Comparison of ENCODE assay signal across 11 cellular contexts in the genomic region with DNA sequence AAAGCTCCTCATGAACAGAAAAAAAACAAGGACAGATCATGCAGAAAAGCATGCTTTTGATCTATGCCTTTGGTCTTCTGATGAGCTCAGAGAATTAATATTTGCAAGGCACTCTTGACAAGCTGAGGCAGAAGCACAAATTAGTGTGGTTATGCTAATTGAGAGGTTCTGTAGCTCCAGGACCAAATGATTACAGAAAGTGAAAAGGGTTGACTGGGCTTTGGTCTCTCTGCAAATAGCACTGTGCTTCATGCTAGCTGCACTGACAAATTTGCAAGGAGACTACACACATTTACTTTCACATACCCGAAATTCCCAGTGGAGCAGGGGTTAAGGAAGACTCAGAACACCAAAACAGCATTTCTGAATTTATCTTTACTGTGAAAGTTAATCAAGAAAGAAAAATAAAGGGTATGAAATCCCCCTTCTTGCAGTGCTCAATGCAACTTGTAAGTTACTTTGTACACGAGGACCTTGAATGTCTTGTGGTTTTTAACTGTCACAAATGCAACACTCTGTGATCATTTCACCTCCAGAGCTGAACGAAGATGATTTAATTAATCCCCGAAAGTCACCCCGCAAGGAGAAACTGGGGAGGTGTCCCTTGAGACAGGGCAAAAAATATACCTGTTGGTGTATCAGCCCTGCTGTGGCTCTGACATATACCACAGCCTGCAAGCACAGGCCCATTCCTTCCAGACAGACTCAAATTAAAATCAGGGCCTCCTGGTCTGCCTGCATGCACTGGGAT. TPM values are rescaled to one million over a fixed set of nuclear protein-coding genes. Genes with fewer than 3 reads are reported as not detected.
DNase-seq lines count a peak whose midpoint lies in the region; ATAC-seq lines count a peak whose summit lies in the region.
"Had no signal": no experiment of that assay in that cellular context is flagged by ENCODE, and none has a peak within 500 bp of the region (broad histone marks: within the 10 kb centered on the region; RNA-seq: fewer than 3 reads in every experiment).

No MANE protein-coding gene starts in this region.

- ATAC-seq in HG02610 (IDR thresholded peaks at IDR 0.05; ENCODE audit: unreplicated experiment) (peak; percentile 37), GM19455 (IDR thresholded peaks at IDR 0.05; ENCODE audit: unreplicated experiment) (no peak), GM19324 (IDR thresholded peaks at IDR 0.05; ENCODE audit: low FRiP score, unreplicated experiment) (no peak), HG02678 (IDR thresholded peaks at IDR 0.05; ENCODE audit: unreplicated experiment) (no peak)

- peaks cover 87% of the 10 kb centered on the region for H3K4me1 ChIP-seq in CD8-positive, alpha-beta memory T cell (ENCODE audit: insufficient read depth, low read length)
- H3K4me1 ChIP-seq in mesodermal cell (ENCODE audit: control insufficient read depth, insufficient read depth, low read length, poor library complexity, severe bottlenecking), result peaks cover 47% of the 10 kb centered on the region

- peaks cover 86 to 97% (median 96%) of the 10 kb centered on the region in 3 donors for H3K4me1 Mint-ChIP-seq in CD8-positive, alpha-beta memory T cell
- H3K4me1 Mint-ChIP-seq in activated naive CD8-positive, alpha-beta T cell treated with anti-CD3 and anti-CD28 coated beads for 36 hours, result peaks cover 73% of the 10 kb centered on the region

- H3K27ac ChIP-seq in CD8-positive, alpha-beta memory T cell (ENCODE audit: low read depth, low read length), result peak overlapping the region; percentile 62
- peak overlapping the region; percentile 24 for H3K27ac ChIP-seq in mesodermal cell (ENCODE audit: low read depth, low read length, severe bottlenecking)

- 73 to 88% methylated on average over 3 to 4 of the region's 5 CpGs for WGBS in mesodermal cell (ENCODE audit: insufficient coverage in 2 of 2), 2 experiments

- peak overlapping the region; percentile 78 to 99 (median 94) for H3K27ac Mint-ChIP-seq in CD8-positive, alpha-beta memory T cell
- H3K27ac Mint-ChIP-seq in activated naive CD8-positive, alpha-beta T cell treated with anti-CD3 and anti-CD28 coated beads for 36 hours, result peak overlapping the region; percentile 90

- H3K4me3 ChIP-seq in CD8-positive, alpha-beta memory T cell (ENCODE audit: low read length), result peak overlapping the region; percentile 49
- no peak overlapping the region for H3K4me3 ChIP-seq in mesodermal cell (ENCODE audit: extremely low read depth, insufficient read depth, low read length, poor library complexity, severe bottlenecking)
- H3K4me3 ChIP-seq: tibial artery had no signal

- H3K27me3 ChIP-seq in CD8-positive, alpha-beta memory T cell (ENCODE audit: insufficient read depth, low read length, poor library complexity, severe bottlenecking), result no peaks in the 10 kb centered on the region
- H3K27me3 ChIP-seq: neutrophil, tibial artery had no signal

- H3K27me3 Mint-ChIP-seq in CD8-positive, alpha-beta memory T cell, result no peaks in the 10 kb centered on the region
- H3K27me3 Mint-ChIP-seq in activated naive CD8-positive, alpha-beta T cell treated with anti-CD3 and anti-CD28 coated beads for 36 hours, result no peaks in the 10 kb centered on the region

- POLR2A ChIA-PET in CD8-positive, alpha-beta memory T cell (lab: Charles Lee), result interaction anchor here (0.7 to 7.7 kb wide), 6 partner anchors 9 to 50 kb away, joined by 3 to 77 read pairs (median 4); no protein-coding TSS in a partner anchor

- H3K36me3 Mint-ChIP-seq in CD8-positive, alpha-beta memory T cell, result peaks cover 0 to 20% (median 2%) of the 10 kb centered on the region in 3 donors
- H3K36me3 Mint-ChIP-seq in activated naive CD8-positive, alpha-beta T cell treated with anti-CD3 and anti-CD28 coated beads for 36 hours, result peaks cover 38% of the 10 kb centered on the region

- H3K4me3 Mint-ChIP-seq in CD8-positive, alpha-beta memory T cell, result peak overlapping the region; percentile 56 to 91 (median 69)
- peak overlapping the region; percentile 73 for H3K4me3 Mint-ChIP-seq in activated naive CD8-positive, alpha-beta T cell treated with anti-CD3 and anti-CD28 coated beads for 36 hours

- no peaks in the 10 kb centered on the region for H3K36me3 ChIP-seq in CD8-positive, alpha-beta memory T cell (ENCODE audit: insufficient read depth, low read length)
- H3K36me3 ChIP-seq in mesodermal cell (ENCODE audit: control insufficient read depth, insufficient read depth, low read length), result peaks cover 10% of the 10 kb centered on the region
- H3K36me3 ChIP-seq: neutrophil, tibial artery had no signal

- CTCF ChIA-PET in CD8-positive, alpha-beta memory T cell (lab: Charles Lee), result interaction anchor here (0.6 to 7.7 kb wide), 15 partner anchors 9 to 331 kb away, joined by 3 to 49 read pairs (median 5); no protein-coding TSS in a partner anchor

- no peaks in the 10 kb centered on the region for H3K9me3 ChIP-seq in CD8-positive, alpha-beta memory T cell (ENCODE audit: low read length)
- H3K9me3 ChIP-seq in mesodermal cell (ENCODE audit: control insufficient read depth, low read length), result no peaks in the 10 kb centered on the region
- H3K9me3 ChIP-seq: neutrophil, tibial artery had no signal

- no peaks in the 10 kb centered on the region for H3K9me3 Mint-ChIP-seq in CD8-positive, alpha-beta memory T cell
- H3K9me3 Mint-ChIP-seq in activated naive CD8-positive, alpha-beta T cell treated with anti-CD3 and anti-CD28 coated beads for 36 hours, result no peaks in the 10 kb centered on the region

- DNase-seq in CD8-positive, alpha-beta memory T cell, result no peak
- peak; percentile 30 for DNase-seq in activated naive CD8-positive, alpha-beta T cell treated with anti-CD3 and anti-CD28 coated beads for 36 hours
- DNase-seq in NCI-H2029 (lab: John Stamatoyannopoulos, UW), result no peak
- DNase-seq: cortex of kidney had no signal

RNA-seq across cellular contexts. Expression of a gene that starts 11.9 kb away (rescaled TPM):
- total RNA-seq in CD8-positive, alpha-beta memory T cell, result 100 to 1,000 TPM; 145 to 148 TPM
- 20.1 TPM for polyA plus RNA-seq in CD8-positive, alpha-beta memory T cell
- 10 to 100 TPM; 82.3 to 89.0 TPM for total RNA-seq in activated naive CD8-positive, alpha-beta T cell treated with anti-CD3 and anti-CD28 coated beads for 36 hours
- 44.1 TPM for polyA plus RNA-seq in mesodermal cell (2013, experiment 1 of 2)
- polyA plus RNA-seq in mesodermal cell (2013, experiment 2 of 2), result 41.0 TPM
